Comparison of ENCODE assay signal across 1 cellular context in genomic region chr3:47404955-47405790, GRCh38.
TF ChIP-seq lines count a peak whose summit lies in the region.

No MANE protein-coding gene starts in this region.

TF ChIP-seq in SK-N-SH treated with all-trans-retinoic acid at 6 μM for 48 hours, 23 proteins besides CTCF, POLR2A, EP300 and RAD21 (continued from another document):
- TF ChIP-seq CREB5 (CRISPR knock-in tag; IDR thresholded peaks at IDR 0.05; ENCODE audit: low read depth) (no peak), RARB (CRISPR knock-in tag; IDR thresholded peaks at IDR 0.05) (no peak), ARNTL (CRISPR knock-in tag; IDR thresholded peaks at IDR 0.05; ENCODE audit: borderline replicate concordance, low read depth) (no peak), GLIS3 (CRISPR knock-in tag; IDR thresholded peaks at IDR 0.05) (no peak), ZNF70 (CRISPR knock-in tag; IDR thresholded peaks at IDR 0.05) (no peak), OSR1 (CRISPR knock-in tag; IDR thresholded peaks at IDR 0.05) (no peak), CSDC2 (CRISPR knock-in tag; IDR thresholded peaks at IDR 0.05) (no peak), SNAI2 (CRISPR knock-in tag; IDR thresholded peaks at IDR 0.05) (no peak), ISL1 (CRISPR knock-in tag; IDR thresholded peaks at IDR 0.05) (no peak)
- TF ChIP-seq, protein P1, sequence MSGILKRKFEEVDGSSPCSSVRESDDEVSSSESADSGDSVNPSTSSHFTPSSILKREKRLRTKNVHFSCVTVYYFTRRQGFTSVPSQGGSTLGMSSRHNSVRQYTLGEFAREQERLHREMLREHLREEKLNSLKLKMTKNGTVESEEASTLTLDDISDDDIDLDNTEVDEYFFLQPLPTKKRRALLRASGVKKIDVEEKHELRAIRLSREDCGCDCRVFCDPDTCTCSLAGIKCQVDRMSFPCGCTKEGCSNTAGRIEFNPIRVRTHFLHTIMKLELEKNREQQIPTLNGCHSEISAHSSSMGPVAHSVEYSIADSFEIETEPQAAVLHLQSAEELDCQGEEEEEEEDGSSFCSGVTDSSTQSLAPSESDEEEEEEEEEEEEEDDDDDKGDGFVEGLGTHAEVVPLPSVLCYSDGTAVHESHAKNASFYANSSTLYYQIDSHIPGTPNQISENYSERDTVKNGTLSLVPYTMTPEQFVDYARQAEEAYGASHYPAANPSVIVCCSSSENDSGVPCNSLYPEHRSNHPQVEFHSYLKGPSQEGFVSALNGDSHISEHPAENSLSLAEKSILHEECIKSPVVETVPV (CRISPR knock-in tag; IDR thresholded peaks at IDR 0.05): no peak
